9 cellular contexts compared by ENCODE assay signal in the genomic region with DNA sequence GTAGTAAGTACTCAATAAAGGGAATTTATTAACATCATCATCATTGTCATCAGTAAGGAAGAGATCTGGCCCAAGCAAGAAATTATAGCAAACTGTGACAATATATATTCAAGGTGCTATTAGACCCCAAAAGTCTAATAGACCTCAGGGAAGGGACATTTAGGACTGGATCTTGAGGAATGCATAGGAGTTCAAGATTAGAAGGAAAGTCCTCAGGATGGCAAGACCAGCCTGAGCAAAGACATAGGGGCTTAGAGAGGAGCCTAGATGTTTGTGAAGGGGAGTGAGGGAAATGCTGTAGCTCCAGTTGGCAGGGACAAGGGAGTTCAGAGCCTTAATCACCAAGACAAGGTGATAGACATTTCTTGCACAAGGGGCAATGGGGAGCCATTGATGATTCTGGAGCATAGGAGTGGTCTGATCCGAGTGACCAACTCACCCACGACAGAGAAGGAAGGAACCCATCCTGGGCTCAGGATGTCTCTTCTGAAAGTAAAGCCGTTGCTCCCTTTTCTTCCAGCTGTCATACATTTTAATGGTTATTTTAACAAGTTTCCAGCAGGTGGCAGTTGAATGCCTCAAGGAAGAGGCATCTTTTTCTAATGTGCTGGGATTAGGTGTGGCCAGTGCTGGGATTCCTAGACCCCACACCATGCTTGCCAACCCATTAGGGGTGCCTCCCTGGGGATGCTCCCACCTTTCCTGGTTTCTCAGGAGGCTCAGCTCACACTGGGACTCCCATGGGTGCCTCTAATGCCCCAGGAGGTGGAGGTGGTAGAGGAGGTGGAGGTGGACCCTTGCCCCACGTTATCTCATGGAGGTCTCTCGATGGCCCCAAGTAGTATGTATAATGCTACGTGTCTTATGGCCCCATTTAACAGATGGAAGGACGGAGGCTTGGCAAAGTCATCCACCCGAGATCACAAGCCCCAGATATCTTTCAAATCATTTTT. TPM values are rescaled to one million over a fixed set of nuclear protein-coding genes. Genes with fewer than 3 reads are reported as not detected.
A peak's percentile ranks its signal among the peaks of the same experiment; 100 is the strongest.
DNase-seq lines count a peak whose midpoint lies in the region; ATAC-seq and TF ChIP-seq lines count a peak whose summit lies in the region.
"Had no signal": no experiment of that assay in that cellular context is flagged by ENCODE, and none has a peak within 500 bp of the region (broad histone marks: within the 10 kb centered on the region; RNA-seq: fewer than 3 reads in every experiment).

No MANE protein-coding gene starts in this region.

- no peaks in the 10 kb centered on the region for H3K36me3 ChIP-seq in HAP-1 (replicated peaks)

- peaks cover 7% of the 10 kb centered on the region for H3K36me3 Mint-ChIP-seq in endothelial cell (ENCODE audit: low read depth, unreplicated experiment)
- H3K36me3 Mint-ChIP-seq in nephron progenitor cell (ENCODE audit: low read depth): no peaks in the 10 kb centered on the region

- TF ChIP-seq CTCF in endothelial cell (IDR thresholded peaks at IDR 0.05; ENCODE audit: unreplicated experiment): peak; percentile 53
- TF ChIP-seq CTCF in nephron progenitor cell (IDR thresholded peaks at IDR 0.05): peak; percentile 46

- in situ Hi-C loops in HAP-1 (cut with MboI; ENCODE audit: low sequenced_read_pairs): no loop called here

- ATAC-seq in HG03108 (IDR thresholded peaks at IDR 0.05; ENCODE audit: unreplicated experiment) (no peak), GM18868 (IDR thresholded peaks at IDR 0.05; ENCODE audit: unreplicated experiment) (no peak), HG02642 (IDR thresholded peaks at IDR 0.05; ENCODE audit: poor library complexity, unreplicated experiment) (no peak)

- no peaks in the 10 kb centered on the region for H3K4me1 Mint-ChIP-seq in endothelial cell (ENCODE audit: unreplicated experiment)
- H3K4me1 Mint-ChIP-seq in nephron progenitor cell: peaks cover 5% of the 10 kb centered on the region

- no peaks in the 10 kb centered on the region for H3K27me3 ChIP-seq in HAP-1 (ENCODE audit: low read depth)

- peak; percentile 49 for DNase-seq in COR-L47 (lab: John Stamatoyannopoulos, UW)
- peak; percentile 41 to 54 for DNase-seq in HAP-1 (ENCODE audit: low spot score in 2 of 2)
- DNase-seq in OCI-M1 (lab: John Stamatoyannopoulos, UW): peak; percentile 77
- DNase-seq in endothelial cell (ENCODE audit: low spot score): no peak
- no peak for DNase-seq in nephron progenitor cell

- no peaks in the 10 kb centered on the region for H3K9me3 ChIP-seq in HAP-1

- no peak overlapping the region for H3K4me3 ChIP-seq in HAP-1
- H3K4me3 ChIP-seq: lung had no signal

- H3K27ac Mint-ChIP-seq in endothelial cell (ENCODE audit: unreplicated experiment): no peak overlapping the region
- H3K27ac Mint-ChIP-seq in nephron progenitor cell: no peak overlapping the region

- H3K9me3 Mint-ChIP-seq in endothelial cell (ENCODE audit: unreplicated experiment): no peaks in the 10 kb centered on the region
- peaks cover 4% of the 10 kb centered on the region for H3K9me3 Mint-ChIP-seq in nephron progenitor cell

- H3K4me1 ChIP-seq in HAP-1: no peaks in the 10 kb centered on the region

- H3K4me3 Mint-ChIP-seq in endothelial cell (ENCODE audit: unreplicated experiment): no peak overlapping the region
- H3K4me3 Mint-ChIP-seq in nephron progenitor cell: no peak overlapping the region

- H3K27me3 Mint-ChIP-seq in endothelial cell (ENCODE audit: unreplicated experiment): no peaks in the 10 kb centered on the region
- H3K27me3 Mint-ChIP-seq in nephron progenitor cell (ENCODE audit: low read depth, poor library complexity): peaks cover 12% of the 10 kb centered on the region

RNA-seq across cellular contexts. Expression of a gene that starts 37.8 kb away (rescaled TPM):
- 14.8 TPM for total RNA-seq in endothelial cell (ENCODE audit: unreplicated experiment)

Comparison
In these comparisons a context has a peak if more than half of its experiments do, and no peak if none do; other contexts are left out.
1. DNase-seq: peak in COR-L47 (single experiment), HAP-1 (2 of 2) and OCI-M1 (single experiment); none in endothelial cell (single experiment) and nephron progenitor cell (single experiment).